In genomic region chr10:93695720-93696119, GRCh38 we compare ENCODE assay signal across 17 cellular contexts. TPM values are rescaled to one million over a fixed set of nuclear protein-coding genes. Genes with fewer than 3 reads are reported as not detected.
DNase-seq lines count a peak whose midpoint lies in the region; ATAC-seq and TF ChIP-seq lines count a peak whose summit lies in the region.
"Had no signal": no experiment of that assay in that cellular context is flagged by ENCODE, and none has a peak within 500 bp of the region (broad histone marks: within the 10 kb centered on the region; RNA-seq: fewer than 3 reads in every experiment).

No MANE protein-coding gene starts in this region.

- no peaks in the 10 kb centered on the region for H3K27me3 ChIP-seq in A673 (replicated peaks; ENCODE audit: insufficient read depth, low read depth, low read length, poor library complexity)

- peak; percentile 12 for DNase-seq in G401 (ENCODE audit: low spot score)
- peak; percentile 42 for DNase-seq in LHCN-M2 (ENCODE audit: low read depth)
- DNase-seq in NCI-H69 (lab: John Stamatoyannopoulos, UW): peak; percentile 83
- no peak for DNase-seq in A673 (ENCODE audit: low spot score)
- DNase-seq in dedifferentiated amniotic fluid mesenchymal stem cell (ENCODE audit: extremely low spot score): no peak
- DNase-seq: Caco-2; CD4-positive, CD25-positive, alpha-beta regulatory T cell; KBM-7; NCI-H1436 treated with DMSO at 0.1 percent for 48 hours; NCI-H2107; NCI-H345; NCI-H774 had no signal

- TF ChIP-seq CTCF in nephron (IDR thresholded peaks at IDR 0.05; ENCODE audit: unreplicated experiment in 3 of 3): no peak
- TF ChIP-seq CTCF in A673 (conservative IDR thresholded peaks at IDR 0.05; ENCODE audit: low read depth, low read length): no peak

- no TSS peak for BruUV-seq in A673 (replicated peaks; lab: Mats Ljungman, UMichigan)

- peaks cover 44% of the 10 kb centered on the region for H3K36me3 Mint-ChIP-seq in nephron (ENCODE audit: low read depth)

- H3K4me1 Mint-ChIP-seq in nephron: peaks cover 8% of the 10 kb centered on the region

- H3K9me3 ChIP-seq in A673 (ENCODE audit: low read depth, low read length, poor library complexity, severe bottlenecking): no peaks in the 10 kb centered on the region
- H3K9me3 ChIP-seq: Caco-2 had no signal

- POLR2A ChIA-PET in A673 (lab: Charles Lee; ENCODE audit: low non-redundant PET): no interaction called here

- H3K27ac ChIP-seq in A673 (ENCODE audit: low read depth, low read length, poor library complexity, severe bottlenecking): no peak overlapping the region

- H3K27ac Mint-ChIP-seq in nephron: peak overlapping the region; percentile 28 to 72 (median 56)
- H3K27ac Mint-ChIP-seq: B cell had no signal

- H3K4me1 ChIP-seq in A673 (ENCODE audit: insufficient read depth, low read length, poor library complexity, severe bottlenecking): no peaks in the 10 kb centered on the region
- H3K4me1 ChIP-seq: Caco-2 had no signal

- no peaks in the 10 kb centered on the region for H3K9me3 Mint-ChIP-seq in nephron
- H3K9me3 Mint-ChIP-seq: CD4-positive, CD25-positive, alpha-beta regulatory T cell had no signal

- ATAC-seq in GM18909 (IDR thresholded peaks at IDR 0.05; ENCODE audit: poor library complexity, unreplicated experiment): no peak
- ATAC-seq: HCT116, Panc1 had no signal

- intact Hi-C loops in A673 (cut with micrococcal nuclease; ENCODE audit: unreplicated experiment): loop anchor here (5.0 kb wide), 1 partner anchor 162 kb away; no protein-coding TSS in a partner anchor

- CTCF ChIA-PET in A673 (lab: Charles Lee): interaction anchor here (0.5 kb wide), 1 partner anchor 62 kb away, joined by 3 read pairs; no protein-coding TSS in a partner anchor

- H3K27me3 Mint-ChIP-seq in nephron (ENCODE audit: low read depth): no peaks in the 10 kb centered on the region
- H3K27me3 Mint-ChIP-seq: B cell; CD4-positive, CD25-positive, alpha-beta regulatory T cell had no signal

- H3K36me3 ChIP-seq in A673 (ENCODE audit: insufficient read depth, low read length, poor library complexity, severe bottlenecking): peaks cover 45% of the 10 kb centered on the region

- H3K4me3 Mint-ChIP-seq in nephron: no peak overlapping the region
- H3K4me3 Mint-ChIP-seq: B cell; CD4-positive, CD25-positive, alpha-beta regulatory T cell had no signal

- in situ Hi-C loops in G401 (cut with HindIII; ENCODE audit: low sequenced_read_pairs): no loop called here

- no peak overlapping the region for H3K4me3 ChIP-seq in A673 (ENCODE audit: low read depth, low read length, poor library complexity, severe bottlenecking)

RNA-seq across cellular contexts. Expression of gene FRA10AC1, which starts 6.7 kb away (rescaled TPM):
- 2.7 and 4.3 TPM in 2 replicates for total RNA-seq in G401 (2014; rRNA removed; shearing (Covaris generic))
- total RNA-seq in LHCN-M2 (2014; rRNA removed) (6.9 and 7.7 TPM in 2 replicates), A673 (2021) (21.6 and 21.7 TPM in 2 replicates)
- polyA plus RNA-seq in LHCN-M2 (2012): 6.0 TPM

Comparison
In these comparisons a context has a peak if more than half of its experiments do, and no peak if none do; other contexts are left out.
1. DNase-seq: peak in G401 (single experiment), LHCN-M2 (single experiment) and NCI-H69 (single experiment); none in A673 (single experiment) and dedifferentiated amniotic fluid mesenchymal stem cell (single experiment).